In genomic region chr16:84933774-84934571, GRCh38 we compare ENCODE assay signal across 17 cellular contexts.
A peak's percentile ranks its signal among the peaks of the same experiment; 100 is the strongest.
DNase-seq lines count a peak whose midpoint lies in the region; ATAC-seq, FAIRE-seq and TF ChIP-seq lines count a peak whose summit lies in the region.
"Had no signal": no experiment of that assay in that cellular context is flagged by ENCODE, and none has a peak within 500 bp of the region (broad histone marks: within the 10 kb centered on the region; RNA-seq: fewer than 3 reads in every experiment).

No MANE protein-coding gene starts in this region.

- H3K27me3 ChIP-seq in breast epithelium (no peaks in the 10 kb centered on the region), right cardiac atrium (ENCODE audit: control insufficient read depth, insufficient read depth) (no peaks in the 10 kb centered on the region), pancreas (no peaks in the 10 kb centered on the region), brain microvascular endothelial cell (replicated peaks) (no peaks in the 10 kb centered on the region)

- no peak for TF ChIP-seq POLR2A in breast epithelium (IDR thresholded peaks at IDR 0.05)

- peak overlapping the region; percentile 25 to 50 for H3K27ac ChIP-seq in breast epithelium
- H3K27ac ChIP-seq in right cardiac atrium (ENCODE audit: low read length) = peak overlapping the region; percentile 26
- peak overlapping the region; percentile 84 to 92 (median 88) for H3K27ac ChIP-seq in pancreas
- no peak overlapping the region for H3K27ac ChIP-seq in brain microvascular endothelial cell

- no peaks in the 10 kb centered on the region for H3K36me3 ChIP-seq in breast epithelium
- no peaks in the 10 kb centered on the region for H3K36me3 ChIP-seq in pancreas
- H3K36me3 ChIP-seq in brain microvascular endothelial cell (replicated peaks) = no peaks in the 10 kb centered on the region

- H3K9me3 ChIP-seq in breast epithelium (no peaks in the 10 kb centered on the region), right cardiac atrium (ENCODE audit: control insufficient read depth, low read length) (no peaks in the 10 kb centered on the region), pancreas (no peaks in the 10 kb centered on the region)

- 45% methylated on average over 27 of the region's 27 CpGs for WGBS in right cardiac atrium
- WGBS in pancreas, 2 donors = 18 to 21% methylated on average over 24 to 27 of the region's 27 CpGs

- TF ChIP-seq CTCF in breast epithelium (IDR thresholded peaks at IDR 0.05) (no peak), MCF 10A (IDR thresholded peaks at IDR 0.05; ENCODE audit: unreplicated experiment) (no peak), pancreas (IDR thresholded peaks at IDR 0.05) (no peak), brain microvascular endothelial cell (IDR thresholded peaks at IDR 0.05; ENCODE audit: low read depth, low read length, missing control alignments) (no peak)

- no peaks in the 10 kb centered on the region for H3K36me3 Mint-ChIP-seq in MCF 10A (ENCODE audit: insufficient read depth, unreplicated experiment)
- H3K36me3 Mint-ChIP-seq in stimulated activated memory B cell treated with anti-CD40 and anti-IgM and Interleukin-4, amounts not matched to agents 10 μg/mL and 1 μg/mL and 100 μg/mL, for 72 hours = no peaks in the 10 kb centered on the region

- no peak overlapping the region for H3K4me3 Mint-ChIP-seq in MCF 10A (ENCODE audit: unreplicated experiment)
- H3K4me3 Mint-ChIP-seq in stimulated activated memory B cell treated with anti-CD40 and anti-IgM and Interleukin-4, amounts not matched to agents 10 μg/mL and 1 μg/mL and 100 μg/mL, for 72 hours = no peak overlapping the region
- H3K4me3 Mint-ChIP-seq: H9 had no signal

- H3K27me3 Mint-ChIP-seq in MCF 10A (ENCODE audit: insufficient read depth, unreplicated experiment) = no peaks in the 10 kb centered on the region
- peaks cover 9% of the 10 kb centered on the region for H3K27me3 Mint-ChIP-seq in stimulated activated memory B cell treated with anti-CD40 and anti-IgM and Interleukin-4, amounts not matched to agents 10 μg/mL and 1 μg/mL and 100 μg/mL, for 72 hours

- FAIRE-seq in pancreas (lab: Jason Lieb, UNC) = no peak

- POLR2A ChIA-PET in MCF 10A (lab: Yijun Ruan, JAX) = interaction anchor here (0.6 kb wide), 2 partner anchors 127 to 652 kb away, joined by 3 to 4 read pairs; no protein-coding TSS in a partner anchor

- ATAC-seq in right cardiac atrium = peak; percentile 92 to 93
- ATAC-seq in pancreas = peak; percentile 96 to 98 (median 98)
- ATAC-seq in HG02885 (IDR thresholded peaks at IDR 0.05; ENCODE audit: poor library complexity, unreplicated experiment) = no peak
- ATAC-seq in stimulated activated memory B cell treated with anti-CD40 and anti-IgM and Interleukin-4, amounts not matched to agents 10 μg/mL and 1 μg/mL and 100 μg/mL, for 72 hours = no peak

- H3K4me3 ChIP-seq in breast epithelium = no peak overlapping the region
- H3K4me3 ChIP-seq in right cardiac atrium (ENCODE audit: low read length) = no peak overlapping the region
- peak overlapping the region in 1 of 4 donors; percentile 17 for H3K4me3 ChIP-seq in pancreas
- no peak overlapping the region for H3K4me3 ChIP-seq in brain microvascular endothelial cell (ENCODE audit: low read depth, low read length)
- H3K4me3 ChIP-seq: skin epidermis had no signal

- no peak overlapping the region for H3K27ac Mint-ChIP-seq in MCF 10A (ENCODE audit: low read depth, unreplicated experiment)
- no peak overlapping the region for H3K27ac Mint-ChIP-seq in stimulated activated memory B cell treated with anti-CD40 and anti-IgM and Interleukin-4, amounts not matched to agents 10 μg/mL and 1 μg/mL and 100 μg/mL, for 72 hours
- H3K27ac Mint-ChIP-seq: H9 had no signal

- H3K9me3 Mint-ChIP-seq in MCF 10A (ENCODE audit: unreplicated experiment) = no peaks in the 10 kb centered on the region
- H3K9me3 Mint-ChIP-seq in stimulated activated memory B cell treated with anti-CD40 and anti-IgM and Interleukin-4, amounts not matched to agents 10 μg/mL and 1 μg/mL and 100 μg/mL, for 72 hours = peaks cover 9% of the 10 kb centered on the region

- CTCF ChIA-PET in MCF 10A (lab: Yijun Ruan, JAX) = interaction anchor here (0.9 to 2.6 kb wide), 4 partner anchors 12 to 42 kb away, joined by 3 to 14 read pairs (median 4); no protein-coding TSS in a partner anchor

- BruUV-seq in MCF 10A (replicated peaks; lab: Mats Ljungman, UMichigan) = no TSS peak

- DNase-seq in breast epithelium (ENCODE audit: low spot score in 2 of 2) = no peak
- no peak for DNase-seq in MCF 10A (ENCODE audit: unreplicated experiment)
- peak; percentile 87 to 96 (median 94) for DNase-seq in right cardiac atrium
- peak; percentile 86 to 96 (median 94) for DNase-seq in pancreas
- DNase-seq in brain microvascular endothelial cell = no peak
- DNase-seq in DMS 273 (lab: John Stamatoyannopoulos, UW; ENCODE audit: unreplicated experiment) = no peak
- DNase-seq: 8988T; activated CD4-positive, alpha-beta T cell treated with anti-CD3 and anti-CD28 coated beads for 1 hour; activated gamma-delta T cell; effector CD4-positive, alpha-beta T cell; H9; KG1; NCI-H446 treated with DMSO at 0.1 percent for 48 hours; SHP77 had no signal

- in situ Hi-C loops in brain microvascular endothelial cell (cut with HindIII; ENCODE audit: low pct_ligation_motif_present, low sequenced_read_pairs) = no loop called here

- intact Hi-C loops in breast epithelium (cut with DNase I; ENCODE audit: low total_unique reads) = loop anchor here (10.0 kb wide), 1 partner anchor 439 kb away; no protein-coding TSS in a partner anchor
- intact Hi-C loops in MCF 10A (cut with micrococcal nuclease) = no loop called here
- intact Hi-C loops in right cardiac atrium (cut with DNase I) = no loop called here
- intact Hi-C loops in pancreas (cut with DNase I) = no loop called here

- H3K4me1 Mint-ChIP-seq in MCF 10A (ENCODE audit: insufficient read depth, unreplicated experiment) = peaks cover 6% of the 10 kb centered on the region
- H3K4me1 Mint-ChIP-seq in stimulated activated memory B cell treated with anti-CD40 and anti-IgM and Interleukin-4, amounts not matched to agents 10 μg/mL and 1 μg/mL and 100 μg/mL, for 72 hours = no peaks in the 10 kb centered on the region

- H3K4me1 ChIP-seq in breast epithelium (no peaks in the 10 kb centered on the region), right cardiac atrium (ENCODE audit: control insufficient read depth, insufficient read depth, low read length) (no peaks in the 10 kb centered on the region), pancreas (peaks cover 13 to 17% (median 14%) of the 10 kb centered on the region in 3 donors)

Comparison
In these comparisons a context has a peak if more than half of its experiments do, and no peak if none do; other contexts are left out.
1. DNase-seq: peak in right cardiac atrium (3 of 3) and pancreas (6 of 6); none in breast epithelium (0 of 2), MCF 10A (single experiment), brain microvascular endothelial cell (single experiment) and DMS 273 (single experiment).
2. ATAC-seq: peak in right cardiac atrium (2 of 2) and pancreas (4 of 4); none in HG02885 (single experiment) and stimulated activated memory B cell treated with anti-CD40 and anti-IgM and Interleukin-4, amounts not matched to agents 10 μg/mL and 1 μg/mL and 100 μg/mL, for 72 hours (single experiment).